In genomic region chr2:189347540-189347939, GRCh38 we compare ENCODE assay signal across 8 cellular contexts.
DNase-seq lines count a peak whose midpoint lies in the region; ATAC-seq and TF ChIP-seq lines count a peak whose summit lies in the region.

No MANE protein-coding gene starts in this region.

- POLR2A ChIA-PET in activated CD8-positive, alpha-beta T cell treated with anti-CD3 and anti-CD28 coated beads for 36 hours (lab: Charles Lee), result no interaction called here

- peaks cover 2% of the 10 kb centered on the region for H3K36me3 Mint-ChIP-seq in activated CD8-positive, alpha-beta T cell treated with anti-CD3 and anti-CD28 coated beads for 36 hours (ENCODE audit: low read depth)

- no peaks in the 10 kb centered on the region for H3K36me3 ChIP-seq in cardiac muscle cell

- DNase-seq in DMS 273 treated with DMSO at 0.1 percent for 48 hours (lab: John Stamatoyannopoulos, UW), result peak; percentile 75
- DNase-seq in activated CD8-positive, alpha-beta T cell treated with anti-CD3 and anti-CD28 coated beads for 36 hours, result peak; percentile 27
- peak; percentile 2 to 97 for DNase-seq in cardiac muscle cell (ENCODE audit: low read depth in 1 of 2, low spot score in 1 of 2)
- peak; percentile 96 for DNase-seq in skeletal muscle cell (ENCODE audit: low read depth)
- no peak for DNase-seq in NK-92 treated with Interleukin-12 subunit alpha and Interleukin-12 subunit beta, amount 100 ng/mL, for 24 hours (lab: John Stamatoyannopoulos, UW)
- DNase-seq in NOMO-1 treated with dmso at 0.1 percent for 144 hours (lab: John Stamatoyannopoulos, UW; ENCODE audit: unreplicated experiment), result no peak

- peaks cover 18% of the 10 kb centered on the region for H3K4me1 Mint-ChIP-seq in activated CD8-positive, alpha-beta T cell treated with anti-CD3 and anti-CD28 coated beads for 36 hours (ENCODE audit: low read depth)

- H3K27ac ChIP-seq in cardiac muscle cell, result no peak overlapping the region

- no peak overlapping the region for H3K4me3 ChIP-seq in cardiac muscle cell
- no peak overlapping the region for H3K4me3 ChIP-seq in skeletal muscle cell (ENCODE audit: low read depth, low read length)

- peak; percentile 41 for TF ChIP-seq CTCF in activated CD8-positive, alpha-beta T cell treated with anti-CD3 and anti-CD28 coated beads for 36 hours (IDR thresholded peaks at IDR 0.05)
- peak; percentile 34 for TF ChIP-seq CTCF in cardiac muscle cell (IDR thresholded peaks at IDR 0.05; ENCODE audit: low read depth, low read length)

- CTCF ChIA-PET in activated CD8-positive, alpha-beta T cell treated with anti-CD3 and anti-CD28 coated beads for 36 hours (lab: Charles Lee), result interaction anchor here (0.7 to 3.2 kb wide), 8 partner anchors 22 to 253 kb away, joined by 3 to 13 read pairs (median 4); partner anchors contain the start of gene COL5A2

- no peaks in the 10 kb centered on the region for H3K27me3 Mint-ChIP-seq in activated CD8-positive, alpha-beta T cell treated with anti-CD3 and anti-CD28 coated beads for 36 hours

- intact Hi-C loops in activated CD8-positive, alpha-beta T cell treated with anti-CD3 and anti-CD28 coated beads for 36 hours (cut with micrococcal nuclease), result no loop called here

- H3K4me3 Mint-ChIP-seq in activated CD8-positive, alpha-beta T cell treated with anti-CD3 and anti-CD28 coated beads for 36 hours, result no peak overlapping the region

- peaks cover 3% of the 10 kb centered on the region for H3K9me3 Mint-ChIP-seq in activated CD8-positive, alpha-beta T cell treated with anti-CD3 and anti-CD28 coated beads for 36 hours

- ATAC-seq in GM19324 (IDR thresholded peaks at IDR 0.05; ENCODE audit: low FRiP score, unreplicated experiment) (peak; percentile 75), HG03520 (IDR thresholded peaks at IDR 0.05; ENCODE audit: unreplicated experiment) (peak; percentile 73)
- ATAC-seq in activated CD8-positive, alpha-beta T cell treated with anti-CD3 and anti-CD28 coated beads for 36 hours, result peak; percentile 69

- no peaks in the 10 kb centered on the region for H3K9me3 ChIP-seq in cardiac muscle cell (ENCODE audit: low read depth)

- no peaks in the 10 kb centered on the region for H3K27me3 ChIP-seq in cardiac muscle cell

- peak overlapping the region; percentile 30 for H3K27ac Mint-ChIP-seq in activated CD8-positive, alpha-beta T cell treated with anti-CD3 and anti-CD28 coated beads for 36 hours

- no peaks in the 10 kb centered on the region for H3K4me1 ChIP-seq in cardiac muscle cell (ENCODE audit: low read depth)

Comparison
In these comparisons a context has a peak if more than half of its experiments do, and no peak if none do; other contexts are left out.
1. DNase-seq: peak in DMS 273 treated with DMSO at 0.1 percent for 48 hours (single experiment), activated CD8-positive, alpha-beta T cell treated with anti-CD3 and anti-CD28 coated beads for 36 hours (single experiment), cardiac muscle cell (2 of 2) and skeletal muscle cell (single experiment); none in NK-92 treated with Interleukin-12 subunit alpha and Interleukin-12 subunit beta, amount 100 ng/mL, for 24 hours (single experiment) and NOMO-1 treated with dmso at 0.1 percent for 144 hours (single experiment).
2. Peak in every context shown above with its lines, with median percentiles within 50 percentile points of each other: ATAC-seq.